In genomic region chr6:67350729-67351128, GRCh38 we compare ENCODE assay signal across 23 cellular contexts.
"Had no signal": no experiment of that assay in that cellular context is flagged by ENCODE, and none has a peak within 500 bp of the region (broad histone marks: within the 10 kb centered on the region; RNA-seq: fewer than 3 reads in every experiment).

No MANE protein-coding gene starts in this region.

- H3K36me3 ChIP-seq: colonic mucosa, esophagus muscularis mucosa, esophagus squamous epithelium, gastrocnemius medialis, gastroesophageal sphincter, heart left ventricle, heart right ventricle had no signal

- H3K9me3 ChIP-seq: colonic mucosa, esophagus muscularis mucosa, gastrocnemius medialis, gastroesophageal sphincter, heart left ventricle had no signal

- H3K27me3 ChIP-seq: colonic mucosa, dorsolateral prefrontal cortex, esophagus muscularis mucosa, esophagus squamous epithelium, foreskin keratinocyte, gastrocnemius medialis, gastroesophageal sphincter, heart left ventricle, heart right ventricle had no signal

- H3K4me1 ChIP-seq: colonic mucosa, esophagus muscularis mucosa, esophagus squamous epithelium, foreskin keratinocyte, gastrocnemius medialis, gastroesophageal sphincter, heart left ventricle, heart right ventricle had no signal

- DNase-seq: colonic mucosa; cortex of kidney; dermis blood vessel endothelial cell; dorsolateral prefrontal cortex; effector CD4-positive, alpha-beta T cell; effector CD8-positive, alpha-beta T cell; effector memory CD4-positive, alpha-beta T cell; effector memory CD8-positive, alpha-beta T cell; endodermal cell; erythroblast; esophagus squamous epithelium; foreskin fibroblast; foreskin keratinocyte; foreskin melanocyte; gastrocnemius medialis; glutamatergic neuron; head of caudate nucleus; heart left ventricle; heart right ventricle had no signal

- H3K27ac ChIP-seq: colonic mucosa, coronary artery, dorsolateral prefrontal cortex, epithelial cell of prostate, esophagus muscularis mucosa, esophagus squamous epithelium, foreskin keratinocyte, gastrocnemius medialis, gastroesophageal sphincter, heart left ventricle, heart right ventricle had no signal

- H3K4me3 ChIP-seq: colonic mucosa, coronary artery, dorsolateral prefrontal cortex, esophagus muscularis mucosa, esophagus squamous epithelium, gastrocnemius medialis, gastroesophageal sphincter, heart left ventricle, heart right ventricle had no signal
